8 cellular contexts compared by ENCODE assay signal in genomic region chr14:49692895-49693737, GRCh38. TPM values are rescaled to one million over a fixed set of nuclear protein-coding genes. Genes with fewer than 3 reads are reported as not detected.
DNase-seq lines count a peak whose midpoint lies in the region; ATAC-seq, FAIRE-seq and TF ChIP-seq lines count a peak whose summit lies in the region.

Gene KLHDC1 (plus strand): TSS chr14:49693120. CDS start chr14:49693195, 75 bp downstream.

- H3K27ac ChIP-seq in A549: peak within 1 kb of the TSS; percentile 71 to 90

- WGBS in A549 (ENCODE audit: missing lambda C conversion rate): under 1% methylated on average over 27 of the region's 85 CpGs

- peaks cover 19% of the 10 kb centered on the region; the same call in 1 of the 3 replicates for H3K4me1 ChIP-seq in A549

- peak; percentile 91 for TF ChIP-seq POLR2A in A549 (IDR thresholded peaks at IDR 0.05; ENCODE audit: low read length)

- no peak for FAIRE-seq in A549 (lab: Jason Lieb, UNC)

- no peak for TF ChIP-seq EP300 in A549 (IDR thresholded peaks at IDR 0.05)

- DNase-seq in A549 (ENCODE audit: low read depth in 1 of 2, low spot score in 1 of 2) (peak; percentile 49 to 78), NCI-H2227 treated with DMSO at 0.1 percent for 48 hours (lab: John Stamatoyannopoulos, UW) (peak; percentile 83), cerebellar cortex (ENCODE audit: low spot score) (peak; percentile 75), kidney glomerular epithelial cell (lab: John Stamatoyannopoulos, UW) (peak; percentile 73)
- peak; percentile 67 for DNase-seq in activated CD4-positive, alpha-beta T cell treated with anti-CD3 and anti-CD28 coated beads for 1 hour
- DNase-seq in stimulated activated CD4-positive, alpha-beta T cell treated with anti-CD3 and anti-CD28 coated beads, Interleukin-15, amount 100 ng/mL, for 24 hours: peak; percentile 83

- CTCF ChIA-PET in A549 (lab: Yijun Ruan, JAX): interaction anchor here (1.1 to 1.4 kb wide), 2 partner anchors 159 to 161 kb away, joined by 3 to 4 read pairs; partner anchors contain the start of gene NEMF

- peak within 1 kb of the TSS; percentile 53 for H3K4me3 ChIP-seq in A549

- ATAC-seq in A549 (peak; percentile 76 to 80), GM18868 (IDR thresholded peaks at IDR 0.05; ENCODE audit: unreplicated experiment) (peak; percentile 71), HG03108 (IDR thresholded peaks at IDR 0.05; ENCODE audit: unreplicated experiment) (peak; percentile 53)

- TF ChIP-seq RAD21 in A549 (conservative IDR thresholded peaks at IDR 0.05 in 1 of 2, IDR thresholded peaks at IDR 0.05 in 1 of 2): no peak

- POLR2A ChIA-PET in A549 (lab: Yijun Ruan, JAX): interaction anchor here (4.4 kb wide), 1 partner anchor 75 kb away, joined by 39 read pairs; the partner anchor contains the start of gene KLHDC2

- no peaks in the 10 kb centered on the region for H3K9me3 ChIP-seq in A549

- peak within 1 kb of the TSS; percentile 65 for H3K4me2 ChIP-seq in A549

- no peak for TF ChIP-seq CTCF in A549 (IDR thresholded peaks at IDR 0.05)

TF ChIP-seq in A549, 52 proteins besides CTCF, POLR2A, EP300 and RAD21:
- peak; percentile 57; the same call in 1 of the 3 replicates for TF ChIP-seq BCL3 (IDR thresholded peaks at IDR 0.05)
- TF ChIP-seq KDM5A (IDR thresholded peaks at IDR 0.05): no peak
- TF ChIP-seq SMC3 (IDR thresholded peaks at IDR 0.05): no peak
- no peak for TF ChIP-seq ZNF302 (CRISPR knock-in tag; IDR thresholded peaks at IDR 0.05)
- TF ChIP-seq EHMT2 (IDR thresholded peaks at IDR 0.05; ENCODE audit: low read depth): no peak
- no peak for TF ChIP-seq HES2 (IDR thresholded peaks at IDR 0.05)
- TF ChIP-seq E2F6 (IDR thresholded peaks at IDR 0.05; ENCODE audit: borderline replicate concordance, low read depth): peak; percentile 41; the same call in 1 of the 2 replicates
- TF ChIP-seq HDAC2 (IDR thresholded peaks at IDR 0.05): no peak
- no peak for TF ChIP-seq HOXA7 (CRISPR knock-in tag; IDR thresholded peaks at IDR 0.05)
- TF ChIP-seq PHF8 (IDR thresholded peaks at IDR 0.05; ENCODE audit: borderline replicate concordance, low read depth): peak; percentile 79; the same call in 1 of the 2 replicates
- no peak for TF ChIP-seq ZFP36 (IDR thresholded peaks at IDR 0.05; ENCODE audit: borderline replicate concordance, partially characterized antibody)
- TF ChIP-seq RNF2 (IDR thresholded peaks at IDR 0.05; ENCODE audit: borderline replicate concordance, low read depth): no peak; the same call in 1 of the 2 replicates
- TF ChIP-seq JUN (IDR thresholded peaks at IDR 0.05): peak; percentile 44 to 67; a peak in 3 of 5 replicates
- TF ChIP-seq NPAS2 (CRISPR knock-in tag; IDR thresholded peaks at IDR 0.05; ENCODE audit: borderline replicate concordance): no peak
- TF ChIP-seq EHF (CRISPR knock-in tag; IDR thresholded peaks at IDR 0.05): no peak
- no peak for TF ChIP-seq ELK1 (IDR thresholded peaks at IDR 0.05; ENCODE audit: low read depth, low read length)
- TF ChIP-seq MAX (IDR thresholded peaks at IDR 0.05): peak; percentile 91

RNA-seq across cellular contexts. Expression of gene KLHDC1, which starts in this region (rescaled TPM):
- polyA plus RNA-seq in A549 (2011; rRNA removed) (0.70 and 0.74 TPM in 2 replicates), A549 (2017; fragmentation: RNase III; extraction: RNeasy Plus Mini Kit Qiagen cat#74134 plus additional on column Dnase treatment) (0.42 to 1.2 TPM (median 1.1 TPM) in 3 replicates)
- polyA plus RNA-seq in A549 (2012; cell fraction: cytosol; rRNA removed): 0.07 and 0.10 TPM in 2 replicates
- 0.07 and 0.18 TPM in 2 replicates for polyA plus RNA-seq in A549 (2012; cell fraction: nucleus; rRNA removed)
- polyA minus RNA-seq in A549 (2011; rRNA and poly(A)+ RNA removed): 0.15 and 0.54 TPM in 2 replicates

Comparison
In these comparisons a context has a peak if more than half of its experiments do, and no peak if none do; other contexts are left out.
1. Peak in every context shown above with its lines: DNase-seq, ATAC-seq, H3K4me3 ChIP-seq and H3K27ac ChIP-seq.